8 cellular contexts compared by ENCODE assay signal in genomic region chr7:67128257-67128656, GRCh38.
DNase-seq lines count a peak whose midpoint lies in the region; ATAC-seq and TF ChIP-seq lines count a peak whose summit lies in the region.
"Not testable (repeated sequence)": the region's sequence is repeated elsewhere in the genome, so short reads cannot be mapped to it uniquely, and the experiment has no call there.

No MANE protein-coding gene starts in this region.

- H3F3A ChIP-seq in PC-3 (ENCODE audit: low read length, unreplicated experiment) = not testable (repeated sequence)

- not testable (repeated sequence) for H3K4me3 ChIP-seq in BLaER1 treated with 17β-estradiol and CSF1 and Interleukin-3, amounts not matched to agents 10 nM and 100 nM; PC-3 (ENCODE audit: low read length)
- H3K4me3 ChIP-seq in endodermal cell (ENCODE audit: low read length) = peak overlapping the region; percentile 45

- not testable (repeated sequence) for DNase-seq in PC-3; activated CD4-positive, alpha-beta T cell treated with anti-CD3 and anti-CD28 coated beads, Interleukin-2, amount 10 ng/mL, durations not matched to agents 24 days and 14 days; endodermal cell; stimulated activated naive B cell treated with anti-CD40 and anti-IgM and Interleukin-4, amounts not matched to agents 10 μg/mL and 1 μg/mL and 100 μg/mL, for 72 hours
- peak in 1 of 10 donors; percentile 4 for DNase-seq in naive thymus-derived CD8-positive, alpha-beta T cell

- H3K4me1 Mint-ChIP-seq in activated CD4-positive, alpha-beta T cell treated with anti-CD3 and anti-CD28 coated beads, Interleukin-2, amount 10 ng/mL, durations not matched to agents 24 days and 14 days = peaks cover 16% of the 10 kb centered on the region
- H3K4me1 Mint-ChIP-seq in activated naive CD8-positive, alpha-beta T cell (ENCODE audit: low read depth) = peaks cover 40% of the 10 kb centered on the region
- H3K4me1 Mint-ChIP-seq in endodermal cell = peaks cover 16% of the 10 kb centered on the region
- peaks cover 17 to 46% (median 35%) of the 10 kb centered on the region in 4 donors for H3K4me1 Mint-ChIP-seq in naive thymus-derived CD8-positive, alpha-beta T cell
- H3K4me1 Mint-ChIP-seq in stimulated activated naive B cell treated with anti-CD40 and anti-IgM and Interleukin-4, amounts not matched to agents 10 μg/mL and 1 μg/mL and 100 μg/mL, for 72 hours = peaks cover 21 to 55% of the 10 kb centered on the region in 2 donors

- not testable (repeated sequence) for H3K27me3 Mint-ChIP-seq in activated CD4-positive, alpha-beta T cell treated with anti-CD3 and anti-CD28 coated beads, Interleukin-2, amount 10 ng/mL, durations not matched to agents 24 days and 14 days; activated naive CD8-positive, alpha-beta T cell; endodermal cell (ENCODE audit: insufficient read depth); naive thymus-derived CD8-positive, alpha-beta T cell; stimulated activated naive B cell treated with anti-CD40 and anti-IgM and Interleukin-4, amounts not matched to agents 10 μg/mL and 1 μg/mL and 100 μg/mL, for 72 hours

- H3K27ac ChIP-seq in BLaER1 treated with 17β-estradiol and CSF1 and Interleukin-3, amounts not matched to agents 10 nM and 100 nM = peak overlapping the region in 4 of 11 experiments; percentile 19 to 52 (median 38); a peak in 3 of 22 replicates
- H3K27ac ChIP-seq in PC-3 (ENCODE audit: low read length) = peak overlapping the region; percentile 81
- not testable (repeated sequence) for H3K27ac ChIP-seq in endodermal cell (ENCODE audit: low read depth, low read length)

- not testable (repeated sequence) for H3K9me3 Mint-ChIP-seq in activated CD4-positive, alpha-beta T cell treated with anti-CD3 and anti-CD28 coated beads, Interleukin-2, amount 10 ng/mL, durations not matched to agents 24 days and 14 days; activated naive CD8-positive, alpha-beta T cell (ENCODE audit: low read depth); endodermal cell; naive thymus-derived CD8-positive, alpha-beta T cell; stimulated activated naive B cell treated with anti-CD40 and anti-IgM and Interleukin-4, amounts not matched to agents 10 μg/mL and 1 μg/mL and 100 μg/mL, for 72 hours

- peaks cover 0 to 13% (median 0%) of the 10 kb centered on the region in 11 experiments; a peak in 3 of 22 replicates for H4K20me1 ChIP-seq in BLaER1 treated with 17β-estradiol and CSF1 and Interleukin-3, amounts not matched to agents 10 nM and 100 nM
- not testable (repeated sequence) for H4K20me1 ChIP-seq in PC-3 (ENCODE audit: low read length)

- H3K9me2 ChIP-seq in PC-3 (replicated peaks; ENCODE audit: low read length) = not testable (repeated sequence)

- not testable (repeated sequence) for H3K9ac ChIP-seq in BLaER1 treated with 17β-estradiol and CSF1 and Interleukin-3, amounts not matched to agents 10 nM and 100 nM; PC-3 (ENCODE audit: low read length); endodermal cell (ENCODE audit: extremely low read depth, low read length, poor library complexity, severe bottlenecking)

- not testable (repeated sequence) for H3K27me3 ChIP-seq in BLaER1 treated with 17β-estradiol and CSF1 and Interleukin-3, amounts not matched to agents 10 nM and 100 nM; PC-3 (ENCODE audit: low read length); endodermal cell (ENCODE audit: control insufficient read depth, insufficient read depth, low read length, poor library complexity, severe bottlenecking)

- POLR2A ChIA-PET in PC-3 (lab: Charles Lee; ENCODE audit: unreplicated experiment); naive thymus-derived CD8-positive, alpha-beta T cell (lab: Charles Lee): not testable (repeated sequence)

- peak overlapping the region; percentile 49 to 76 (median 68) for H3K4me2 ChIP-seq in BLaER1 treated with 17β-estradiol and CSF1 and Interleukin-3, amounts not matched to agents 10 nM and 100 nM
- H3K4me2 ChIP-seq in PC-3 (ENCODE audit: low read length) = not testable (repeated sequence)

- H3K79me2 ChIP-seq in PC-3 (ENCODE audit: low read length) = not testable (repeated sequence)

- CTCF ChIA-PET in PC-3 (lab: Charles Lee) = not testable (repeated sequence)

- not testable (repeated sequence) for H2AFZ ChIP-seq in PC-3 (ENCODE audit: low read length)

- not testable (repeated sequence) for H3K4me3 Mint-ChIP-seq in activated CD4-positive, alpha-beta T cell treated with anti-CD3 and anti-CD28 coated beads, Interleukin-2, amount 10 ng/mL, durations not matched to agents 24 days and 14 days; endodermal cell
- H3K4me3 Mint-ChIP-seq in activated naive CD8-positive, alpha-beta T cell = peak overlapping the region; percentile 66
- H3K4me3 Mint-ChIP-seq in naive thymus-derived CD8-positive, alpha-beta T cell = peak overlapping the region; percentile 73 to 90 (median 82)
- H3K4me3 Mint-ChIP-seq in stimulated activated naive B cell treated with anti-CD40 and anti-IgM and Interleukin-4, amounts not matched to agents 10 μg/mL and 1 μg/mL and 100 μg/mL, for 72 hours = peak overlapping the region; percentile 36 to 73

- peak overlapping the region; percentile 94 for H3K27ac Mint-ChIP-seq in activated CD4-positive, alpha-beta T cell treated with anti-CD3 and anti-CD28 coated beads, Interleukin-2, amount 10 ng/mL, durations not matched to agents 24 days and 14 days
- peak overlapping the region; percentile 95 for H3K27ac Mint-ChIP-seq in activated naive CD8-positive, alpha-beta T cell
- H3K27ac Mint-ChIP-seq in endodermal cell = peak overlapping the region; percentile 23
- peak overlapping the region; percentile 90 to 100 (median 98) for H3K27ac Mint-ChIP-seq in naive thymus-derived CD8-positive, alpha-beta T cell
- H3K27ac Mint-ChIP-seq in stimulated activated naive B cell treated with anti-CD40 and anti-IgM and Interleukin-4, amounts not matched to agents 10 μg/mL and 1 μg/mL and 100 μg/mL, for 72 hours = peak overlapping the region; percentile 92

- peaks cover 14% of the 10 kb centered on the region for H3K36me3 Mint-ChIP-seq in activated CD4-positive, alpha-beta T cell treated with anti-CD3 and anti-CD28 coated beads, Interleukin-2, amount 10 ng/mL, durations not matched to agents 24 days and 14 days (ENCODE audit: low read depth)
- H3K36me3 Mint-ChIP-seq in activated naive CD8-positive, alpha-beta T cell = peaks cover 19% of the 10 kb centered on the region
- H3K36me3 Mint-ChIP-seq in endodermal cell (ENCODE audit: low read depth) = not testable (repeated sequence)
- peaks cover 9 to 21% (median 15%) of the 10 kb centered on the region in 3 donors for H3K36me3 Mint-ChIP-seq in naive thymus-derived CD8-positive, alpha-beta T cell
- H3K36me3 Mint-ChIP-seq in stimulated activated naive B cell treated with anti-CD40 and anti-IgM and Interleukin-4, amounts not matched to agents 10 μg/mL and 1 μg/mL and 100 μg/mL, for 72 hours = peaks cover 19 to 45% of the 10 kb centered on the region in 2 donors

- intact Hi-C loops in PC-3 (cut with micrococcal nuclease) = loop anchor here (10.0 kb wide), 1 partner anchor 83 kb away; no protein-coding TSS in a partner anchor
- intact Hi-C loops in activated CD4-positive, alpha-beta T cell treated with anti-CD3 and anti-CD28 coated beads, Interleukin-2, amount 10 ng/mL, durations not matched to agents 24 days and 14 days (cut with micrococcal nuclease) = not testable (repeated sequence)

- ATAC-seq in HG02642 (IDR thresholded peaks at IDR 0.05; ENCODE audit: poor library complexity, unreplicated experiment) = peak; percentile 4
- not testable (repeated sequence) for ATAC-seq in PC-3; naive thymus-derived CD8-positive, alpha-beta T cell; stimulated activated naive B cell treated with anti-CD40 and anti-IgM and Interleukin-4, amounts not matched to agents 10 μg/mL and 1 μg/mL and 100 μg/mL, for 72 hours (replicated peaks)

- not testable (repeated sequence) for H3K9me3 ChIP-seq in BLaER1 treated with 17β-estradiol and CSF1 and Interleukin-3, amounts not matched to agents 10 nM and 100 nM (replicated peaks in 1 of 11); PC-3 (ENCODE audit: low read length); endodermal cell (ENCODE audit: control insufficient read depth, low read length)

- peaks cover 14 to 39% (median 20%) of the 10 kb centered on the region in 10 experiments for H3K4me1 ChIP-seq in BLaER1 treated with 17β-estradiol and CSF1 and Interleukin-3, amounts not matched to agents 10 nM and 100 nM
- peaks cover 15% of the 10 kb centered on the region for H3K4me1 ChIP-seq in PC-3 (ENCODE audit: insufficient read depth, low read length)
- H3K4me1 ChIP-seq in endodermal cell (ENCODE audit: control insufficient read depth, insufficient read depth, low read length) = not testable (repeated sequence)

- not testable (repeated sequence) for BruUV-seq in PC-3 (replicated peaks; lab: Mats Ljungman, UMichigan)

- WGBS in endodermal cell (ENCODE audit: insufficient coverage in 1 of 2, insufficient read length in 1 of 2), 2 experiments = 81 to 86% methylated on average over 4 to 5 of the region's 5 CpGs

- H3K36me3 ChIP-seq in BLaER1 treated with 17β-estradiol and CSF1 and Interleukin-3, amounts not matched to agents 10 nM and 100 nM = peaks cover 0 to 18% (median 11%) of the 10 kb centered on the region in 11 experiments; a peak in 11 of 22 replicates
- not testable (repeated sequence) for H3K36me3 ChIP-seq in PC-3 (ENCODE audit: low read depth, low read length); endodermal cell (ENCODE audit: control insufficient read depth, insufficient read depth, low read length)

- not testable (repeated sequence) for TF ChIP-seq CTCF in PC-3 (conservative IDR thresholded peaks at IDR 0.05; ENCODE audit: low read depth, low read length); endodermal cell (conservative IDR thresholded peaks at IDR 0.05)

Comparison
In these comparisons a context has a peak if more than half of its experiments do, and no peak if none do; other contexts are left out.
1. H3K27ac Mint-ChIP-seq: peak in every context shown above with its lines; median percentile 98 in naive thymus-derived CD8-positive, alpha-beta T cell; 95 in activated naive CD8-positive, alpha-beta T cell; 94 in activated CD4-positive, alpha-beta T cell treated with anti-CD3 and anti-CD28 coated beads, Interleukin-2, amount 10 ng/mL, durations not matched to agents 24 days and 14 days; 92 in stimulated activated naive B cell treated with anti-CD40 and anti-IgM and Interleukin-4, amounts not matched to agents 10 μg/mL and 1 μg/mL and 100 μg/mL, for 72 hours; 23 in endodermal cell.